34 cellular contexts compared by ENCODE assay signal in the genomic region with DNA sequence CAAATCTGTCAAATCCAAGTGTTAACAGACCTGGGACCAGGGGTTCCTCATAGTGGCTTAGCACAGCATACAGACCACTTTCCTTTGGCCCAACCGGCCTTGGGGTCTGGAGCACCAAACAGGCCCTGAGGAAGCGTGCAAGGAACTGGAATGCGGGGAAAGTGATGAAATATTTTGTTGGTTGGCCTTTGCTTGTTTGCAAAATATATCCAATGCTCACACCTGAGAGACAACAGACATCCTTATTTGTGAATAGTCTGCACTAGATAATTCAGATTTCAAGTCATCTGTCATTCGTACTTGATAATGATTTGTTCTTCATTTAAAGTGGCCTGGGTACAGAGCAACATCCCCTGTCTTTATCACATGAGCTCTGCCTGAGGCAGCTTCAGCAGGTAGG. TPM values are rescaled to one million over a fixed set of nuclear protein-coding genes. Genes with fewer than 3 reads are reported as not detected.
"Had no signal": no experiment of that assay in that cellular context is flagged by ENCODE, and none has a peak within 500 bp of the region (broad histone marks: within the 10 kb centered on the region; RNA-seq: fewer than 3 reads in every experiment).

No MANE protein-coding gene starts in this region.

- H3K4me1 ChIP-seq: gastrocnemius medialis, psoas muscle had no signal

- H3K4me2 ChIP-seq: smooth muscle cell had no signal

- H3K27ac Mint-ChIP-seq: activated CD4-positive, alpha-beta T cell treated with anti-CD3 and anti-CD28 coated beads for 36 hours; effector memory CD8-positive, alpha-beta T cell; memory B cell; naive thymus-derived CD4-positive, alpha-beta T cell; T-helper 2 cell treated with Interferon-gamma antibody and Interleukin-4, amounts not matched to agents 5 μg/mL and 100 μg/mL, for 36 hours had no signal

- H3K9me3 ChIP-seq: gastrocnemius medialis, ovary, psoas muscle, suprapubic skin, tibial artery, upper lobe of right lung had no signal

- H3K4me3 Mint-ChIP-seq: activated CD4-positive, alpha-beta T cell treated with anti-CD3 and anti-CD28 coated beads for 36 hours; effector memory CD8-positive, alpha-beta T cell; memory B cell; naive thymus-derived CD4-positive, alpha-beta T cell; stimulated activated naive B cell treated with anti-CD40 and anti-IgM and Interleukin-4, amounts not matched to agents 10 μg/mL and 1 μg/mL and 100 μg/mL, for 72 hours; T-helper 2 cell treated with Interferon-gamma antibody and Interleukin-4, amounts not matched to agents 5 μg/mL and 100 μg/mL, for 36 hours had no signal

- H3K27ac ChIP-seq: brain microvascular endothelial cell, gastrocnemius medialis, ovary, psoas muscle, suprapubic skin, tibial artery, upper lobe of right lung had no signal

- H3K9me3 Mint-ChIP-seq: effector memory CD8-positive, alpha-beta T cell; memory B cell; naive thymus-derived CD4-positive, alpha-beta T cell; stimulated activated naive B cell treated with anti-CD40 and anti-IgM and Interleukin-4, amounts not matched to agents 10 μg/mL and 1 μg/mL and 100 μg/mL, for 72 hours; T-helper 2 cell treated with Interferon-gamma antibody and Interleukin-4, amounts not matched to agents 5 μg/mL and 100 μg/mL, for 36 hours had no signal

- H3K36me3 ChIP-seq: ovary had no signal

- H3K27me3 ChIP-seq: brain microvascular endothelial cell, gastrocnemius medialis, ovary, upper lobe of right lung had no signal

- H3K27me3 Mint-ChIP-seq: memory B cell had no signal

- ATAC-seq: activated CD4-positive, alpha-beta T cell treated with anti-CD3 and anti-CD28 coated beads for 36 hours; effector memory CD8-positive, alpha-beta T cell; gastrocnemius medialis; naive thymus-derived CD4-positive, alpha-beta T cell; psoas muscle; stimulated activated naive B cell treated with anti-CD40 and anti-IgM and Interleukin-4, amounts not matched to agents 10 μg/mL and 1 μg/mL and 100 μg/mL, for 72 hours had no signal

- DNase-seq: activated CD4-positive, alpha-beta T cell treated with anti-CD3 and anti-CD28 coated beads for 36 hours; activated CD4-positive, alpha-beta T cell treated with anti-CD3 and anti-CD28 coated beads, Interleukin-2, amount 50 U/mL, for 48 hours; activated CD4-positive, CD25-positive, alpha-beta regulatory T cell; activated CD8-positive, alpha-beta memory T cell treated with anti-CD3 and anti-CD28 coated beads for 24 hours; activated effector memory CD4-positive, alpha-beta T cell treated with Interleukin-2 at 50 U/mL for 16 hours; activated naive CD4-positive, alpha-beta T cell treated with Interleukin-2 at 50 U/mL for 16 hours; amniotic stem cell; brain microvascular endothelial cell; cortex of kidney; effector memory CD8-positive, alpha-beta T cell; erythroblast; gastrocnemius medialis; hippocampal formation; left colon; midbrain; naive thymus-derived CD4-positive, alpha-beta T cell; ovary; psoas muscle; stimulated activated CD4-positive, alpha-beta T cell treated with anti-CD3 and anti-CD28 coated beads, Interleukin-15, amount 100 ng/mL, for 24 hours; stimulated activated CD4-positive, alpha-beta T cell treated with anti-CD3 and anti-CD28 coated beads, Interleukin-2, amount 100 ng/mL, for 24 hours; stimulated activated naive B cell treated with anti-CD40 and anti-IgM and Interleukin-4, amounts not matched to agents 10 μg/mL and 1 μg/mL and 100 μg/mL, for 72 hours; T-helper 1 cell; tibial artery; upper lobe of right lung had no signal

- H3K4me3 ChIP-seq: gastrocnemius medialis, ovary, psoas muscle, smooth muscle cell, suprapubic skin, tibial artery, upper lobe of right lung had no signal

RNA-seq across cellular contexts. Expression of a gene that starts 43.5 kb away (rescaled TPM):
- total RNA-seq: activated CD4-positive, alpha-beta T cell treated with anti-CD3 and anti-CD28 coated beads for 36 hours; astrocyte; cardiac septum; chondrocyte; lower leg skin; naive thymus-derived CD4-positive, alpha-beta T cell; psoas muscle; smooth muscle cell; suprapubic skin; upper lobe of right lung had no signal
- polyA plus RNA-seq: keratinocyte, smooth muscle cell had no signal

RNA-seq across cellular contexts. Expression of a gene that starts 43.7 kb away (rescaled TPM):
- total RNA-seq: activated CD4-positive, alpha-beta T cell treated with anti-CD3 and anti-CD28 coated beads for 36 hours; astrocyte; cardiac septum; chondrocyte; gastrocnemius medialis; lower leg skin; naive thymus-derived CD4-positive, alpha-beta T cell; psoas muscle; smooth muscle cell; suprapubic skin; upper lobe of right lung had no signal
- polyA plus RNA-seq: keratinocyte; naive thymus-derived CD4-positive, alpha-beta T cell; neural cell; ovary; smooth muscle cell had no signal
